ENCODE assay signal across 1 cellular context in genomic region chr7:2759736-2760097, GRCh38.
TF ChIP-seq lines count a peak whose summit lies in the region.

No MANE protein-coding gene starts in this region.

TF ChIP-seq in GM12878, 131 proteins besides CTCF, POLR2A, EP300 and RAD21 (continued from another document):
- TF ChIP-seq PRDM15 (CRISPR knock-in tag; IDR thresholded peaks at IDR 0.05) (no peak), SKIL (IDR thresholded peaks at IDR 0.05; ENCODE audit: low read depth, poor library complexity, severe bottlenecking) (no peak), HSF1 (IDR thresholded peaks at IDR 0.05; ENCODE audit: low read depth, low read length) (no peak), SIN3A (IDR thresholded peaks at IDR 0.05; ENCODE audit: low read depth, low read length) (no peak), WRNIP1 (IDR thresholded peaks at IDR 0.05; ENCODE audit: borderline replicate concordance, low read depth, low read length) (no peak), CBFB (IDR thresholded peaks at IDR 0.05; ENCODE audit: low read depth) (no peak)
